ENCODE assay signal across 1 cellular context in genomic region chr4:154626793-154627484, GRCh38.
TF ChIP-seq lines count a peak whose summit lies in the region.

No MANE protein-coding gene starts in this region.

TF ChIP-seq in HepG2, 621 proteins besides CTCF, POLR2A, EP300 and RAD21 (continued from another document and continues in another):
- no peak for TF ChIP-seq HMG20A (CRISPR knock-in tag; IDR thresholded peaks at IDR 0.05; ENCODE audit: borderline replicate concordance)
- no peak for TF ChIP-seq MAFG (CRISPR knock-in tag; IDR thresholded peaks at IDR 0.05)
- TF ChIP-seq MBNL3 (CRISPR knock-in tag; conservative IDR thresholded peaks at IDR 0.05), result no peak
- 0 out of 2 replicates have a peak, but pooled peaks have one; percentile 19 for TF ChIP-seq PAXIP1 (CRISPR knock-in tag; conservative IDR thresholded peaks at IDR 0.05)
- TF ChIP-seq MLXIP (CRISPR knock-in tag; IDR thresholded peaks at IDR 0.05; ENCODE audit: borderline replicate concordance), result no peak
- no peak for TF ChIP-seq KLF12 (CRISPR knock-in tag; IDR thresholded peaks at IDR 0.05; ENCODE audit: borderline replicate concordance)
- TF ChIP-seq, protein P1, sequence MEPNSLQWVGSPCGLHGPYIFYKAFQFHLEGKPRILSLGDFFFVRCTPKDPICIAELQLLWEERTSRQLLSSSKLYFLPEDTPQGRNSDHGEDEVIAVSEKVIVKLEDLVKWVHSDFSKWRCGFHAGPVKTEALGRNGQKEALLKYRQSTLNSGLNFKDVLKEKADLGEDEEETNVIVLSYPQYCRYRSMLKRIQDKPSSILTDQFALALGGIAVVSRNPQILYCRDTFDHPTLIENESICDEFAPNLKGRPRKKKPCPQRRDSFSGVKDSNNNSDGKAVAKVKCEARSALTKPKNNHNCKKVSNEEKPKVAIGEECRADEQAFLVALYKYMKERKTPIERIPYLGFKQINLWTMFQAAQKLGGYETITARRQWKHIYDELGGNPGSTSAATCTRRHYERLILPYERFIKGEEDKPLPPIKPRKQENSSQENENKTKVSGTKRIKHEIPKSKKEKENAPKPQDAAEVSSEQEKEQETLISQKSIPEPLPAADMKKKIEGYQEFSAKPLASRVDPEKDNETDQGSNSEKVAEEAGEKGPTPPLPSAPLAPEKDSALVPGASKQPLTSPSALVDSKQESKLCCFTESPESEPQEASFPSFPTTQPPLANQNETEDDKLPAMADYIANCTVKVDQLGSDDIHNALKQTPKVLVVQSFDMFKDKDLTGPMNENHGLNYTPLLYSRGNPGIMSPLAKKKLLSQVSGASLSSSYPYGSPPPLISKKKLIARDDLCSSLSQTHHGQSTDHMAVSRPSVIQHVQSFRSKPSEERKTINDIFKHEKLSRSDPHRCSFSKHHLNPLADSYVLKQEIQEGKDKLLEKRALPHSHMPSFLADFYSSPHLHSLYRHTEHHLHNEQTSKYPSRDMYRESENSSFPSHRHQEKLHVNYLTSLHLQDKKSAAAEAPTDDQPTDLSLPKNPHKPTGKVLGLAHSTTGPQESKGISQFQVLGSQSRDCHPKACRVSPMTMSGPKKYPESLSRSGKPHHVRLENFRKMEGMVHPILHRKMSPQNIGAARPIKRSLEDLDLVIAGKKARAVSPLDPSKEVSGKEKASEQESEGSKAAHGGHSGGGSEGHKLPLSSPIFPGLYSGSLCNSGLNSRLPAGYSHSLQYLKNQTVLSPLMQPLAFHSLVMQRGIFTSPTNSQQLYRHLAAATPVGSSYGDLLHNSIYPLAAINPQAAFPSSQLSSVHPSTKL (CRISPR knock-in tag; IDR thresholded peaks at IDR 0.05), result 0 out of 2 replicates have a peak, but pooled peaks have one; percentile 34
- TF ChIP-seq ZNF142 (CRISPR knock-in tag; IDR thresholded peaks at IDR 0.05), result peak; percentile 54; the same call in 1 of the 2 replicates
- TF ChIP-seq ZC3H13 (CRISPR knock-in tag; IDR thresholded peaks at IDR 0.05), result no peak
- TF ChIP-seq NAIF1 (CRISPR knock-in tag; IDR thresholded peaks at IDR 0.05; ENCODE audit: borderline replicate concordance), result no peak
- no peak for TF ChIP-seq HINFP (CRISPR knock-in tag; IDR thresholded peaks at IDR 0.05; ENCODE audit: low read depth)
- 0 out of 2 replicates have a peak, but pooled peaks have one; percentile 27 for TF ChIP-seq POGZ (CRISPR knock-in tag; IDR thresholded peaks at IDR 0.05)
- TF ChIP-seq KDM5A (IDR thresholded peaks at IDR 0.05; ENCODE audit: borderline replicate concordance, low read length), result no peak
- no peak for TF ChIP-seq FOXK1 (CRISPR knock-in tag; IDR thresholded peaks at IDR 0.05; ENCODE audit: borderline replicate concordance, low read depth)
- no peak for TF ChIP-seq HNF4G (IDR thresholded peaks at IDR 0.05; ENCODE audit: borderline replicate concordance, low read depth, low read length)
- no peak for TF ChIP-seq HNF4G (CRISPR knock-in tag; IDR thresholded peaks at IDR 0.05; ENCODE audit: borderline replicate concordance, low read depth)
- TF ChIP-seq ZNF230 (CRISPR knock-in tag; IDR thresholded peaks at IDR 0.05), result peak; percentile 77; the same call in 1 of the 2 replicates
- TF ChIP-seq, protein P2, sequence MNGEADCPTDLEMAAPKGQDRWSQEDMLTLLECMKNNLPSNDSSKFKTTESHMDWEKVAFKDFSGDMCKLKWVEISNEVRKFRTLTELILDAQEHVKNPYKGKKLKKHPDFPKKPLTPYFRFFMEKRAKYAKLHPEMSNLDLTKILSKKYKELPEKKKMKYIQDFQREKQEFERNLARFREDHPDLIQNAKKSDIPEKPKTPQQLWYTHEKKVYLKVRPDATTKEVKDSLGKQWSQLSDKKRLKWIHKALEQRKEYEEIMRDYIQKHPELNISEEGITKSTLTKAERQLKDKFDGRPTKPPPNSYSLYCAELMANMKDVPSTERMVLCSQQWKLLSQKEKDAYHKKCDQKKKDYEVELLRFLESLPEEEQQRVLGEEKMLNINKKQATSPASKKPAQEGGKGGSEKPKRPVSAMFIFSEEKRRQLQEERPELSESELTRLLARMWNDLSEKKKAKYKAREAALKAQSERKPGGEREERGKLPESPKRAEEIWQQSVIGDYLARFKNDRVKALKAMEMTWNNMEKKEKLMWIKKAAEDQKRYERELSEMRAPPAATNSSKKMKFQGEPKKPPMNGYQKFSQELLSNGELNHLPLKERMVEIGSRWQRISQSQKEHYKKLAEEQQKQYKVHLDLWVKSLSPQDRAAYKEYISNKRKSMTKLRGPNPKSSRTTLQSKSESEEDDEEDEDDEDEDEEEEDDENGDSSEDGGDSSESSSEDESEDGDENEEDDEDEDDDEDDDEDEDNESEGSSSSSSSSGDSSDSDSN (CRISPR knock-in tag; IDR thresholded peaks at IDR 0.05), result peak; percentile 82
- TF ChIP-seq ONECUT2 (CRISPR knock-in tag; IDR thresholded peaks at IDR 0.05), result no peak
- no peak for TF ChIP-seq PHB2 (IDR thresholded peaks at IDR 0.05; ENCODE audit: partially characterized antibody)
- TF ChIP-seq, protein P3, sequence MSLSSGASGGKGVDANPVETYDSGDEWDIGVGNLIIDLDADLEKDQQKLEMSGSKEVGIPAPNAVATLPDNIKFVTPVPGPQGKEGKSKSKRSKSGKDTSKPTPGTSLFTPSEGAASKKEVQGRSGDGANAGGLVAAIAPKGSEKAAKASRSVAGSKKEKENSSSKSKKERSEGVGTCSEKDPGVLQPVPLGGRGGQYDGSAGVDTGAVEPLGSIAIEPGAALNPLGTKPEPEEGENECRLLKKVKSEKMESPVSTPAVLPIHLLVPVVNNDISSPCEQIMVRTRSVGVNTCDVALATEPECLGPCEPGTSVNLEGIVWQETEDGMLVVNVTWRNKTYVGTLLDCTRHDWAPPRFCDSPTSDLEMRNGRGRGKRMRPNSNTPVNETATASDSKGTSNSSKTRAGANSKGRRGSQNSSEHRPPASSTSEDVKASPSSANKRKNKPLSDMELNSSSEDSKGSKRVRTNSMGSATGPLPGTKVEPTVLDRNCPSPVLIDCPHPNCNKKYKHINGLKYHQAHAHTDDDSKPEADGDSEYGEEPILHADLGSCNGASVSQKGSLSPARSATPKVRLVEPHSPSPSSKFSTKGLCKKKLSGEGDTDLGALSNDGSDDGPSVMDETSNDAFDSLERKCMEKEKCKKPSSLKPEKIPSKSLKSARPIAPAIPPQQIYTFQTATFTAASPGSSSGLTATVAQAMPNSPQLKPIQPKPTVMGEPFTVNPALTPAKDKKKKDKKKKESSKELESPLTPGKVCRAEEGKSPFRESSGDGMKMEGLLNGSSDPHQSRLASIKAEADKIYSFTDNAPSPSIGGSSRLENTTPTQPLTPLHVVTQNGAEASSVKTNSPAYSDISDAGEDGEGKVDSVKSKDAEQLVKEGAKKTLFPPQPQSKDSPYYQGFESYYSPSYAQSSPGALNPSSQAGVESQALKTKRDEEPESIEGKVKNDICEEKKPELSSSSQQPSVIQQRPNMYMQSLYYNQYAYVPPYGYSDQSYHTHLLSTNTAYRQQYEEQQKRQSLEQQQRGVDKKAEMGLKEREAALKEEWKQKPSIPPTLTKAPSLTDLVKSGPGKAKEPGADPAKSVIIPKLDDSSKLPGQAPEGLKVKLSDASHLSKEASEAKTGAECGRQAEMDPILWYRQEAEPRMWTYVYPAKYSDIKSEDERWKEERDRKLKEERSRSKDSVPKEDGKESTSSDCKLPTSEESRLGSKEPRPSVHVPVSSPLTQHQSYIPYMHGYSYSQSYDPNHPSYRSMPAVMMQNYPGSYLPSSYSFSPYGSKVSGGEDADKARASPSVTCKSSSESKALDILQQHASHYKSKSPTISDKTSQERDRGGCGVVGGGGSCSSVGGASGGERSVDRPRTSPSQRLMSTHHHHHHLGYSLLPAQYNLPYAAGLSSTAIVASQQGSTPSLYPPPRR (CRISPR knock-in tag; IDR thresholded peaks at IDR 0.05; ENCODE audit: borderline replicate concordance), result 0 out of 2 replicates have a peak, but pooled peaks have one; percentile 24
- peak; percentile 41; the same call in 1 of the 2 replicates for TF ChIP-seq ZNF501 (CRISPR knock-in tag; IDR thresholded peaks at IDR 0.05)
- TF ChIP-seq SRSF4 (IDR thresholded peaks at IDR 0.05; ENCODE audit: low read depth, low read length, poor library complexity, severe bottlenecking), result no peak
- TF ChIP-seq SALL1 (CRISPR knock-in tag; IDR thresholded peaks at IDR 0.05), result peak; percentile 71
- no peak for TF ChIP-seq ZNF614 (CRISPR knock-in tag; IDR thresholded peaks at IDR 0.05; ENCODE audit: borderline replicate concordance)
- 0 out of 2 replicates have a peak, but pooled peaks have one; percentile 18 for TF ChIP-seq ELF1 (CRISPR knock-in tag; IDR thresholded peaks at IDR 0.05)
